7 cellular contexts compared by ENCODE assay signal in genomic region chr21:45541221-45542039, GRCh38. TPM values are rescaled to one million over a fixed set of nuclear protein-coding genes. Genes with fewer than 3 reads are reported as not detected.
DNase-seq lines count a peak whose midpoint lies in the region; ATAC-seq, FAIRE-seq and TF ChIP-seq lines count a peak whose summit lies in the region.

No MANE protein-coding gene starts in this region.

- H3K4me1 ChIP-seq in SK-N-SH (ENCODE audit: control insufficient read depth in 1 of 2, insufficient read depth in 2 of 2, low read depth in 1 of 2, low read length in 1 of 2) (peaks cover 0 to 36% of the 10 kb centered on the region in 2 experiments; a peak in 1 of 4 replicates), heart left ventricle (peaks cover 4 to 19% (median 11%) of the 10 kb centered on the region in 12 donors), urinary bladder (ENCODE audit: insufficient read depth) (no peaks in the 10 kb centered on the region)

- TF ChIP-seq EP300 in SK-N-SH (IDR thresholded peaks at IDR 0.05; ENCODE audit: borderline replicate concordance in 1 of 2, low read depth in 1 of 2, low read length in 1 of 2): no peak

- peak overlapping the region; percentile 66 for H3K9ac ChIP-seq in SK-N-SH

- H3K9me2 ChIP-seq in SK-N-SH: no peaks in the 10 kb centered on the region

- POLR2A ChIA-PET in SK-N-SH (lab: Yijun Ruan, JAX): interaction anchor here (1.1 kb wide), 1 partner anchor 18 kb away, joined by 3 read pairs; no protein-coding TSS in a partner anchor

- H3K9me3 Mint-ChIP-seq in activated naive CD4-positive, alpha-beta T cell treated with anti-CD3 and anti-CD28 coated beads, Interleukin-2, amount 50 U/mL, for 72 hours: no peaks in the 10 kb centered on the region

- ATAC-seq in GM18505 (IDR thresholded peaks at IDR 0.05; ENCODE audit: unreplicated experiment) (peak; percentile 49), heart left ventricle (peak; percentile 39 to 89 (median 70))
- peak; percentile 84 for ATAC-seq in activated naive CD4-positive, alpha-beta T cell treated with anti-CD3 and anti-CD28 coated beads, Interleukin-2, amount 50 U/mL, for 72 hours

- TF ChIP-seq RAD21 in SK-N-SH (IDR thresholded peaks at IDR 0.05; ENCODE audit: low read length): no peak

- H3K27ac ChIP-seq in SK-N-SH (ENCODE audit: low read depth in 2 of 2, low read length in 1 of 2) (peak overlapping the region in 1 of 2 experiments; percentile 74; a peak in 2 of 4 replicates), heart left ventricle (peak overlapping the region in 5 of 12 donors; percentile 24 to 69 (median 54)), urinary bladder (ENCODE audit: low read depth) (no peak overlapping the region)

- peak; percentile 86 for DNase-seq in HTR-8/SVneo (ENCODE audit: insufficient read length, low spot score)
- DNase-seq in SK-N-SH: peak; percentile 95
- peak; percentile 75 to 77 for DNase-seq in activated naive CD4-positive, alpha-beta T cell treated with anti-CD3 and anti-CD28 coated beads, Interleukin-2, amount 50 U/mL, for 72 hours (ENCODE audit: low spot score in 2 of 2)
- peak; percentile 80 to 92 (median 83) for DNase-seq in heart left ventricle
- DNase-seq in pons (ENCODE audit: low spot score): peak; percentile 37

- peak overlapping the region; percentile 64 to 66 for H3K4me3 ChIP-seq in SK-N-SH (ENCODE audit: low read depth in 2 of 2, low read length in 1 of 2)
- peak overlapping the region; percentile 41 to 88 (median 66) for H3K4me3 ChIP-seq in heart left ventricle
- H3K4me3 ChIP-seq in urinary bladder (ENCODE audit: low read depth, low read length): peak overlapping the region; percentile 64

- peaks cover 21% of the 10 kb centered on the region; the same call in 1 of the 2 replicates for H3K79me2 ChIP-seq in SK-N-SH (ENCODE audit: insufficient read depth)

- H3K36me3 ChIP-seq in SK-N-SH (replicated peaks in 1 of 2; ENCODE audit: control insufficient read depth in 1 of 2, insufficient read depth in 2 of 2, low read length in 1 of 2) (peaks cover 0 to 6% of the 10 kb centered on the region in 2 experiments), heart left ventricle (no peaks in the 10 kb centered on the region), urinary bladder (ENCODE audit: insufficient read depth) (no peaks in the 10 kb centered on the region)

- H3K27me3 ChIP-seq in SK-N-SH (ENCODE audit: insufficient read depth): no peaks in the 10 kb centered on the region
- no peaks in the 10 kb centered on the region for H3K27me3 ChIP-seq in heart left ventricle

- intact Hi-C loops in heart left ventricle (cut with DNase I): loop anchor here in 1 of 10 donors (10.0 kb wide), 1 partner anchor 257 kb away; the partner anchor contains the start of gene POFUT2

- TF ChIP-seq CTCF in SK-N-SH (IDR thresholded peaks at IDR 0.05): no peak
- no peak for TF ChIP-seq CTCF in heart left ventricle (IDR thresholded peaks at IDR 0.05)

- H4K20me1 ChIP-seq in SK-N-SH (ENCODE audit: insufficient read depth): no peaks in the 10 kb centered on the region

- TF ChIP-seq POLR2A in GM18505 (IDR thresholded peaks at IDR 0.05; ENCODE audit: borderline replicate concordance, extremely low read depth, insufficient read depth, insufficient read length) (peak; percentile 15), heart left ventricle (IDR thresholded peaks at IDR 0.05) (no peak)

- no peaks in the 10 kb centered on the region for H3F3A ChIP-seq in SK-N-SH (replicated peaks; ENCODE audit: insufficient read depth)

- peak; percentile 46 for FAIRE-seq in HTR-8/SVneo (lab: Jason Lieb, UNC)

- peak overlapping the region in 1 of 2 donors; percentile 64 for H3K27ac Mint-ChIP-seq in activated naive CD4-positive, alpha-beta T cell treated with anti-CD3 and anti-CD28 coated beads, Interleukin-2, amount 50 U/mL, for 72 hours

- WGBS in SK-N-SH (ENCODE audit: low lambda C conversion rate): 43% methylated on average over 6 of the region's 50 CpGs
- WGBS in heart left ventricle, 4 donors: 13 to 23% (median 17%) methylated on average over 20 to 50 of the region's 50 CpGs
- WGBS in urinary bladder: 14% methylated on average over 50 of the region's 50 CpGs

- CTCF ChIA-PET in SK-N-SH (lab: Yijun Ruan, JAX): interaction anchor here (0.8 to 2.6 kb wide), 3 partner anchors 8 to 279 kb away, joined by 3 to 13 read pairs (median 3); no protein-coding TSS in a partner anchor

- H3K4me2 ChIP-seq in SK-N-SH: peak overlapping the region; percentile 94

- peak overlapping the region; percentile 86 for H2AFZ ChIP-seq in SK-N-SH (ENCODE audit: low read depth)

- H3K9me3 ChIP-seq in SK-N-SH (no peaks in the 10 kb centered on the region), heart left ventricle (no peaks in the 10 kb centered on the region)

- H3K36me3 Mint-ChIP-seq in activated naive CD4-positive, alpha-beta T cell treated with anti-CD3 and anti-CD28 coated beads, Interleukin-2, amount 50 U/mL, for 72 hours: no peaks in the 10 kb centered on the region

TF ChIP-seq in SK-N-SH, 30 proteins besides CTCF, POLR2A, EP300 and RAD21 (continues in another document):
- TF ChIP-seq TAF1 (IDR thresholded peaks at IDR 0.05; ENCODE audit: borderline replicate concordance, low read depth, low read length): no peak
- no peak for TF ChIP-seq FOXM1 (IDR thresholded peaks at IDR 0.05; ENCODE audit: low read depth)
- TF ChIP-seq GABPA (IDR thresholded peaks at IDR 0.05; ENCODE audit: low read depth): no peak
- no peak for TF ChIP-seq CHD2 (IDR thresholded peaks at IDR 0.05; ENCODE audit: low read length, partially characterized antibody)
- no peak for TF ChIP-seq JUND (IDR thresholded peaks at IDR 0.05)
- TF ChIP-seq MXI1 (IDR thresholded peaks at IDR 0.05; ENCODE audit: low read depth, low read length): peak; percentile 99
- TF ChIP-seq ELF1 (IDR thresholded peaks at IDR 0.05): no peak
- TF ChIP-seq EZH2phosphoT487 (IDR thresholded peaks at IDR 0.05; ENCODE audit: borderline replicate concordance, low read depth): no peak
- TF ChIP-seq, protein P1, sequence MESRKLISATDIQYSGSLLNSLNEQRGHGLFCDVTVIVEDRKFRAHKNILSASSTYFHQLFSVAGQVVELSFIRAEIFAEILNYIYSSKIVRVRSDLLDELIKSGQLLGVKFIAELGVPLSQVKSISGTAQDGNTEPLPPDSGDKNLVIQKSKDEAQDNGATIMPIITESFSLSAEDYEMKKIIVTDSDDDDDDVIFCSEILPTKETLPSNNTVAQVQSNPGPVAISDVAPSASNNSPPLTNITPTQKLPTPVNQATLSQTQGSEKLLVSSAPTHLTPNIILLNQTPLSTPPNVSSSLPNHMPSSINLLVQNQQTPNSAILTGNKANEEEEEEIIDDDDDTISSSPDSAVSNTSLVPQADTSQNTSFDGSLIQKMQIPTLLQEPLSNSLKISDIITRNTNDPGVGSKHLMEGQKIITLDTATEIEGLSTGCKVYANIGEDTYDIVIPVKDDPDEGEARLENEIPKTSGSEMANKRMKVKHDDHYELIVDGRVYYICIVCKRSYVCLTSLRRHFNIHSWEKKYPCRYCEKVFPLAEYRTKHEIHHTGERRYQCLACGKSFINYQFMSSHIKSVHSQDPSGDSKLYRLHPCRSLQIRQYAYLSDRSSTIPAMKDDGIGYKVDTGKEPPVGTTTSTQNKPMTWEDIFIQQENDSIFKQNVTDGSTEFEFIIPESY (IDR thresholded peaks at IDR 0.05; ENCODE audit: borderline replicate concordance, low read depth): no peak
- TF ChIP-seq, protein P2, sequence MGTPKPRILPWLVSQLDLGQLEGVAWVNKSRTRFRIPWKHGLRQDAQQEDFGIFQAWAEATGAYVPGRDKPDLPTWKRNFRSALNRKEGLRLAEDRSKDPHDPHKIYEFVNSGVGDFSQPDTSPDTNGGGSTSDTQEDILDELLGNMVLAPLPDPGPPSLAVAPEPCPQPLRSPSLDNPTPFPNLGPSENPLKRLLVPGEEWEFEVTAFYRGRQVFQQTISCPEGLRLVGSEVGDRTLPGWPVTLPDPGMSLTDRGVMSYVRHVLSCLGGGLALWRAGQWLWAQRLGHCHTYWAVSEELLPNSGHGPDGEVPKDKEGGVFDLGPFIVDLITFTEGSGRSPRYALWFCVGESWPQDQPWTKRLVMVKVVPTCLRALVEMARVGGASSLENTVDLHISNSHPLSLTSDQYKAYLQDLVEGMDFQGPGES (IDR thresholded peaks at IDR 0.05; ENCODE audit: low read depth, low read length): no peak
- TF ChIP-seq, protein P3, sequence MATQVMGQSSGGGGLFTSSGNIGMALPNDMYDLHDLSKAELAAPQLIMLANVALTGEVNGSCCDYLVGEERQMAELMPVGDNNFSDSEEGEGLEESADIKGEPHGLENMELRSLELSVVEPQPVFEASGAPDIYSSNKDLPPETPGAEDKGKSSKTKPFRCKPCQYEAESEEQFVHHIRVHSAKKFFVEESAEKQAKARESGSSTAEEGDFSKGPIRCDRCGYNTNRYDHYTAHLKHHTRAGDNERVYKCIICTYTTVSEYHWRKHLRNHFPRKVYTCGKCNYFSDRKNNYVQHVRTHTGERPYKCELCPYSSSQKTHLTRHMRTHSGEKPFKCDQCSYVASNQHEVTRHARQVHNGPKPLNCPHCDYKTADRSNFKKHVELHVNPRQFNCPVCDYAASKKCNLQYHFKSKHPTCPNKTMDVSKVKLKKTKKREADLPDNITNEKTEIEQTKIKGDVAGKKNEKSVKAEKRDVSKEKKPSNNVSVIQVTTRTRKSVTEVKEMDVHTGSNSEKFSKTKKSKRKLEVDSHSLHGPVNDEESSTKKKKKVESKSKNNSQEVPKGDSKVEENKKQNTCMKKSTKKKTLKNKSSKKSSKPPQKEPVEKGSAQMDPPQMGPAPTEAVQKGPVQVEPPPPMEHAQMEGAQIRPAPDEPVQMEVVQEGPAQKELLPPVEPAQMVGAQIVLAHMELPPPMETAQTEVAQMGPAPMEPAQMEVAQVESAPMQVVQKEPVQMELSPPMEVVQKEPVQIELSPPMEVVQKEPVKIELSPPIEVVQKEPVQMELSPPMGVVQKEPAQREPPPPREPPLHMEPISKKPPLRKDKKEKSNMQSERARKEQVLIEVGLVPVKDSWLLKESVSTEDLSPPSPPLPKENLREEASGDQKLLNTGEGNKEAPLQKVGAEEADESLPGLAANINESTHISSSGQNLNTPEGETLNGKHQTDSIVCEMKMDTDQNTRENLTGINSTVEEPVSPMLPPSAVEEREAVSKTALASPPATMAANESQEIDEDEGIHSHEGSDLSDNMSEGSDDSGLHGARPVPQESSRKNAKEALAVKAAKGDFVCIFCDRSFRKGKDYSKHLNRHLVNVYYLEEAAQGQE (IDR thresholded peaks at IDR 0.05; ENCODE audit: low read depth, low read length): no peak
- TF ChIP-seq TCF12 (IDR thresholded peaks at IDR 0.05): no peak
- TF ChIP-seq SMC3 (IDR thresholded peaks at IDR 0.05; ENCODE audit: low read depth, low read length): no peak
- no peak for TF ChIP-seq RFX5 (IDR thresholded peaks at IDR 0.05; ENCODE audit: low read length)

RNA-seq across cellular contexts. Expression of gene SLC19A1, which starts 0.8 kb away (rescaled TPM):
- polyA plus RNA-seq in SK-N-SH (2012; rRNA removed) (13.0 and 15.0 TPM in 2 replicates), heart left ventricle (1 to 10 TPM; 3.5 to 4.3 TPM), urinary bladder (7.5 TPM)
- 4.5 and 8.6 TPM in 2 replicates for polyA plus RNA-seq in SK-N-SH (2012; cell fraction: cytosol; rRNA removed)
- polyA plus RNA-seq in SK-N-SH (2012; cell fraction: nucleus; rRNA removed): 21.6 and 27.3 TPM in 2 replicates
- 10 to 100 TPM; 24.9 to 62.5 TPM for total RNA-seq in activated naive CD4-positive, alpha-beta T cell treated with anti-CD3 and anti-CD28 coated beads, Interleukin-2, amount 50 U/mL, for 72 hours
- total RNA-seq in heart left ventricle (1 to 10 TPM; 2.4 to 7.0 (median 3.0) TPM), urinary bladder (4.2 TPM)

Comparison
In these comparisons a context has a peak if more than half of its experiments do, and no peak if none do; other contexts are left out.
1. DNase-seq: peak in every context shown above with its lines; median percentile 95 in SK-N-SH; 86 in HTR-8/SVneo; 83 in heart left ventricle; 76 in activated naive CD4-positive, alpha-beta T cell treated with anti-CD3 and anti-CD28 coated beads, Interleukin-2, amount 50 U/mL, for 72 hours; 37 in pons.